Comparison of ENCODE assay signal across 2 cellular contexts in the genomic region with DNA sequence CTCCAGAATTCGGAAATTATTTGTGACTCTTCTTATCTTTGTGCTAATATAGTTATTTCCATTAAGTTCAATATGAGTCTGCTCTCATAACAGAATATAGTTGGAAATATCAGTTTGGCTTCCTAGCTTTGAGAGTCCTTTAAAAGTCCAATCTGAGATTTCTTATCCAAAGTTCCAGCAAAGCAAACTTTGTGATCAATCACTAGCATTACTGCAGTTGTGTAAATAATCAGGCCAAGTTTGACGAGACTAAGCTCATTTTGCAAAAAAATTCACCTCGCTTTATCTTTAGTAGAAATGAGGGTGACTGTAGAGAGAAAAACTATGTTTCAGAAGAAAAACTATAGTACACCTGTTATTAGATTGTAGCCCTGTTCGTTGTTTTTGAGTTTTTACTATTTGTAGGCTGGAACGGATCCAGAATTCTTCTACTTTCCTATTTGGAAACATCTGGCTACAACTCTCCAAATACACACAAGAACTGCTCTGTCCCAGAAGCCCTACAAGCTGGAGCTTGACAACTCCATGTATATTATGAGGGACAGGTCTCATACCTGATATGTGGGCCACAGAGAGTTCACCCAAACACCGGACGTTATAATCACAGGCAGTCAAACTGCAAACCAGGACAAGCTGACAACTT.
TF ChIP-seq lines count a peak whose summit lies in the region.

No MANE protein-coding gene starts in this region.

TF ChIP-seq in H1, 55 proteins besides CTCF, POLR2A, EP300 and RAD21:
- TF ChIP-seq RFX5 (IDR thresholded peaks at IDR 0.05; ENCODE audit: borderline replicate concordance, low read depth, low read length) (no peak), NRF1 (IDR thresholded peaks at IDR 0.05; ENCODE audit: low read depth, low read length) (no peak), PHF8 (conservative IDR thresholded peaks at IDR 0.05; ENCODE audit: low read depth, low read length) (no peak), CREB1 (IDR thresholded peaks at IDR 0.05) (no peak), RNF2 (IDR thresholded peaks at IDR 0.05; ENCODE audit: borderline replicate concordance, low read depth, low read length, missing control alignments, poor library complexity, severe bottlenecking) (no peak), EGR1 (IDR thresholded peaks at IDR 0.05; ENCODE audit: borderline replicate concordance, low read depth, low read length) (no peak), SIN3A (conservative IDR thresholded peaks at IDR 0.05 in 1 of 2, IDR thresholded peaks at IDR 0.05 in 1 of 2; ENCODE audit: low read depth in 1 of 2, low read length in 2 of 2) (no peak)
- TF ChIP-seq, protein P1, sequence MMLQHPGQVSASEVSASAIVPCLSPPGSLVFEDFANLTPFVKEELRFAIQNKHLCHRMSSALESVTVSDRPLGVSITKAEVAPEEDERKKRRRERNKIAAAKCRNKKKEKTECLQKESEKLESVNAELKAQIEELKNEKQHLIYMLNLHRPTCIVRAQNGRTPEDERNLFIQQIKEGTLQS (IDR thresholded peaks at IDR 0.05; ENCODE audit: insufficient read depth, low read depth, low read length) = no peak
TF ChIP-seq in H1: peak in this region for 0.

TF ChIP-seq in neural cell, 6 proteins besides CTCF, POLR2A, EP300 and RAD21:
- TF ChIP-seq EZH2 (IDR thresholded peaks at IDR 0.05; ENCODE audit: borderline replicate concordance, insufficient read depth, low read length, poor library complexity, severe bottlenecking) = no peak
- TF ChIP-seq POLR2AphosphoS5 (IDR thresholded peaks at IDR 0.05) = no peak
